8 cellular contexts compared by ENCODE assay signal in genomic region chr20:46406986-46407670, GRCh38. TPM values are rescaled to one million over a fixed set of nuclear protein-coding genes. Genes with fewer than 3 reads are reported as not detected.
DNase-seq lines count a peak whose midpoint lies in the region; ATAC-seq and TF ChIP-seq lines count a peak whose summit lies in the region.

No MANE protein-coding gene starts in this region.

- H3K9me3 Mint-ChIP-seq in CD14-positive monocyte, result no peaks in the 10 kb centered on the region

- H3K9me3 ChIP-seq in RWPE2 (ENCODE audit: severe bottlenecking), result no peaks in the 10 kb centered on the region

- TF ChIP-seq CTCF in CD14-positive monocyte (IDR thresholded peaks at IDR 0.05), result no peak
- no peak for TF ChIP-seq CTCF in RWPE2 (IDR thresholded peaks at IDR 0.05; ENCODE audit: poor library complexity, severe bottlenecking)

- no peaks in the 10 kb centered on the region for H3K27me3 ChIP-seq in RWPE2 (ENCODE audit: insufficient read depth, poor library complexity, severe bottlenecking)

- peaks cover 3 to 7% of the 10 kb centered on the region in 2 donors for H3K36me3 Mint-ChIP-seq in CD14-positive monocyte

- H3K27me3 Mint-ChIP-seq in CD14-positive monocyte (ENCODE audit: low read depth in 3 of 3), result peaks cover 0 to 6% (median 3%) of the 10 kb centered on the region in 3 donors

- H3K36me3 ChIP-seq in RWPE2 (ENCODE audit: low read depth), result no peaks in the 10 kb centered on the region

- peak overlapping the region; percentile 85 to 96 (median 94) for H3K27ac Mint-ChIP-seq in CD14-positive monocyte

- peak overlapping the region; percentile 44 for H3K27ac ChIP-seq in RWPE2 (ENCODE audit: poor library complexity, severe bottlenecking)

- DNase-seq in CD14-positive monocyte (ENCODE audit: low spot score), result peak; percentile 67
- peak; percentile 25 for DNase-seq in HT1080 (ENCODE audit: low read depth)
- peak; percentile 94 for DNase-seq in RWPE2 (ENCODE audit: low spot score)
- DNase-seq in activated naive CD4-positive, alpha-beta T cell treated with Interleukin-2 at 50 U/mL for 16 hours, result peak; percentile 93
- peak; percentile 83 for DNase-seq in left ventricle myocardium superior
- peak; percentile 85 for DNase-seq in sciatic nerve (ENCODE audit: low spot score)
- DNase-seq in epidermal melanocyte (ENCODE audit: insufficient read length, low spot score), result no peak

- intact Hi-C loops in CD14-positive monocyte (cut with micrococcal nuclease), result loop anchor here in 1 of 2 donors (2.0 kb wide), 1 partner anchor 42 kb away; no protein-coding TSS in a partner anchor
- intact Hi-C loops in left ventricle myocardium superior (cut with micrococcal nuclease), result no loop called here
- intact Hi-C loops in sciatic nerve (cut with DNase I), result no loop called here

- peaks cover 55% of the 10 kb centered on the region for H3K4me1 Mint-ChIP-seq in CD14-positive monocyte

- ATAC-seq in GM21360 (IDR thresholded peaks at IDR 0.05; ENCODE audit: unreplicated experiment) (peak; percentile 44), RWPE2 (ENCODE audit: low read depth) (peak; percentile 22), left ventricle myocardium superior (peak; percentile 59), sciatic nerve (peak; percentile 38)

- H3K4me3 ChIP-seq in RWPE2 (ENCODE audit: severe bottlenecking), result peak overlapping the region; percentile 92

- peaks cover 17% of the 10 kb centered on the region for H3K4me1 ChIP-seq in RWPE2 (ENCODE audit: insufficient read depth, poor library complexity, severe bottlenecking)

- H3K4me3 Mint-ChIP-seq in CD14-positive monocyte, result peak overlapping the region; percentile 92 to 97

RNA-seq across cellular contexts. Expression of gene ELMO2, which starts 0.7 kb away (rescaled TPM):
- polyA plus RNA-seq in CD14-positive monocyte, result 10 to 100 TPM; 35.3 to 42.3 TPM
- total RNA-seq in HT1080 (2014; rRNA removed; shearing (Covaris generic)), result 21.3 and 24.3 TPM in 2 replicates
- 18.6 and 19.6 TPM in 2 replicates for polyA plus RNA-seq in HT1080 (2015; cell fraction: cytosol; rRNA removed)
- 31.5 and 35.5 TPM in 2 replicates for polyA plus RNA-seq in HT1080 (2015; cell fraction: nucleus; rRNA removed)
- total RNA-seq in left ventricle myocardium superior, result 37.1 TPM
- total RNA-seq in sciatic nerve, result 84.9 TPM
